ENCODE assay signal across 20 cellular contexts in the genomic region with DNA sequence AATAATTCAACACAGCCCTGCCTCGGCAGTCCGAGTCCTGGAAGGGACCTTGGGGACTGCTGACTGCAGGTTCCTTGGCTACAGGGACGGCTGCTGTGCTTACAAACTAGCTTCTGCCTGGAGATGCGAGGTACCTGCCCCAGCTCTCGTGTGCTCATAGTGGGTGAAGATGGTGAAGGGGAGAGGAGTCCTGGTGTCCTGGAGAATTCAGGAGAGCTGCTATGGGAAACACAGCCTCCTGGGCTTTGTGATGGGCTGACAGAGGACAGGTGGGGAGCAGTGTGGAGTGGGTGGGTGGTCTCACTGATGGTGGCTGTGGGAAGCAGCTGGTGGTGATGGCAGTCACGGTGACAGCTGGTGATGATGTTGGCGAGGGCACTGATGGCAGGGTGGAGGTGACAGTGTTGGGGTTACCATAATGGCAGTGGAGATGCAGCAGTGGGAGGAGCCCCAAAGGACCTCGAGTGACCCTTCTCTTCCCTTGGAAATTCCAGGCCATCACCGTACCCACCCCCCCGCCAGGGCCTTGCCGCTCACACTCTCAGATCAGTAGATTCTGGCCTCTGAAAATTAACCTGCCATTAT. TPM values are rescaled to one million over a fixed set of nuclear protein-coding genes. Genes with fewer than 3 reads are reported as not detected.
A peak's percentile ranks its signal among the peaks of the same experiment; 100 is the strongest.
DNase-seq lines count a peak whose midpoint lies in the region; ATAC-seq and TF ChIP-seq lines count a peak whose summit lies in the region.
"Had no signal": no experiment of that assay in that cellular context is flagged by ENCODE, and none has a peak within 500 bp of the region (broad histone marks: within the 10 kb centered on the region; RNA-seq: fewer than 3 reads in every experiment).

No MANE protein-coding gene starts in this region.

- H3K27me3 Mint-ChIP-seq in CD4-positive, CD25-positive, alpha-beta regulatory T cell, result peaks cover 5% of the 10 kb centered on the region
- H3K27me3 Mint-ChIP-seq in immature natural killer cell (ENCODE audit: low read depth in 3 of 3), result peaks cover 0 to 6% (median 2%) of the 10 kb centered on the region in 3 donors
- no peaks in the 10 kb centered on the region for H3K27me3 Mint-ChIP-seq in activated CD4-positive, alpha-beta T cell treated with anti-CD3 and anti-CD28 coated beads, Interleukin-2, amount 10 ng/mL, durations not matched to agents 7 days and 5 days

- DNase-seq in CD4-positive, CD25-positive, alpha-beta regulatory T cell, result no peak
- DNase-seq in SJCRH30 (peak; percentile 66 to 73), immature natural killer cell (no peak), retina (peak; percentile 56), glomerular visceral epithelial cell (ENCODE audit: extremely low spot score) (no peak), brain microvascular endothelial cell (no peak)
- no peak for DNase-seq in activated CD4-positive, alpha-beta T cell treated with anti-CD3 and anti-CD28 coated beads, Interleukin-2, amount 10 ng/mL, durations not matched to agents 7 days and 5 days
- DNase-seq: C1 segment of cervical spinal cord, GDM1, GM23248, HCEC 1CT, KBM-7, NCI-H187, NCI-H2107, NCI-H226, NCI-H524, NCI-H82, RPMI8226, SHP77 treated with DMSO at 0.1 percent for 48 hours had no signal

- TF ChIP-seq CTCF in brain microvascular endothelial cell (IDR thresholded peaks at IDR 0.05; ENCODE audit: low read depth, low read length, missing control alignments), result no peak

- H3K36me3 ChIP-seq in CD4-positive, CD25-positive, alpha-beta regulatory T cell (ENCODE audit: control insufficient read depth, insufficient read depth, low read length), result peaks cover 6% of the 10 kb centered on the region
- no peaks in the 10 kb centered on the region for H3K36me3 ChIP-seq in SJCRH30
- H3K36me3 ChIP-seq in brain microvascular endothelial cell (replicated peaks), result no peaks in the 10 kb centered on the region

- no peaks in the 10 kb centered on the region for H3K9me3 ChIP-seq in CD4-positive, CD25-positive, alpha-beta regulatory T cell (ENCODE audit: control insufficient read depth in 2 of 2, low read length in 2 of 2)
- no peaks in the 10 kb centered on the region for H3K9me3 ChIP-seq in SJCRH30 (replicated peaks)

- no peak overlapping the region for H3K4me3 ChIP-seq in CD4-positive, CD25-positive, alpha-beta regulatory T cell (ENCODE audit: low read depth, low read length)
- H3K4me3 ChIP-seq in SJCRH30 (no peak overlapping the region), brain microvascular endothelial cell (ENCODE audit: low read depth, low read length) (no peak overlapping the region)
- H3K4me3 ChIP-seq: GM23248 had no signal

- H3K4me1 Mint-ChIP-seq in CD4-positive, CD25-positive, alpha-beta regulatory T cell, result peaks cover under 1 to 5% (median 3%) of the 10 kb centered on the region in 4 donors
- H3K4me1 Mint-ChIP-seq in immature natural killer cell, result peaks cover 8 to 17% of the 10 kb centered on the region in 2 donors
- H3K4me1 Mint-ChIP-seq in activated CD4-positive, alpha-beta T cell treated with anti-CD3 and anti-CD28 coated beads, Interleukin-2, amount 10 ng/mL, durations not matched to agents 7 days and 5 days, result peaks cover under 1% of the 10 kb centered on the region

- H3K27ac Mint-ChIP-seq in CD4-positive, CD25-positive, alpha-beta regulatory T cell, result peak overlapping the region in 2 of 3 donors; percentile 58 to 59
- H3K27ac Mint-ChIP-seq in immature natural killer cell, result peak overlapping the region; percentile 32 to 95 (median 54)
- no peak overlapping the region for H3K27ac Mint-ChIP-seq in activated CD4-positive, alpha-beta T cell treated with anti-CD3 and anti-CD28 coated beads, Interleukin-2, amount 10 ng/mL, durations not matched to agents 7 days and 5 days

- peaks cover 57% of the 10 kb centered on the region for H3K36me3 Mint-ChIP-seq in CD4-positive, CD25-positive, alpha-beta regulatory T cell
- peaks cover 7 to 17% (median 14%) of the 10 kb centered on the region in 3 donors for H3K36me3 Mint-ChIP-seq in immature natural killer cell
- H3K36me3 Mint-ChIP-seq in activated CD4-positive, alpha-beta T cell treated with anti-CD3 and anti-CD28 coated beads, Interleukin-2, amount 10 ng/mL, durations not matched to agents 7 days and 5 days (ENCODE audit: low read depth), result peaks cover 25% of the 10 kb centered on the region

- in situ Hi-C loops in brain microvascular endothelial cell (cut with HindIII; ENCODE audit: low pct_ligation_motif_present, low sequenced_read_pairs), result no loop called here

- POLR2A ChIA-PET in activated CD4-positive, alpha-beta T cell treated with anti-CD3 and anti-CD28 coated beads, Interleukin-2, amount 10 ng/mL, durations not matched to agents 7 days and 5 days (lab: Charles Lee), result no interaction called here

- CTCF ChIA-PET in activated CD4-positive, alpha-beta T cell treated with anti-CD3 and anti-CD28 coated beads, Interleukin-2, amount 10 ng/mL, durations not matched to agents 7 days and 5 days (lab: Charles Lee), result interaction anchor here (0.7 to 2.3 kb wide), 2 partner anchors 17 to 277 kb away, joined by 3 to 7 read pairs; no protein-coding TSS in a partner anchor

- H3K9me3 Mint-ChIP-seq in CD4-positive, CD25-positive, alpha-beta regulatory T cell, result no peaks in the 10 kb centered on the region
- no peaks in the 10 kb centered on the region for H3K9me3 Mint-ChIP-seq in immature natural killer cell
- no peaks in the 10 kb centered on the region for H3K9me3 Mint-ChIP-seq in activated CD4-positive, alpha-beta T cell treated with anti-CD3 and anti-CD28 coated beads, Interleukin-2, amount 10 ng/mL, durations not matched to agents 7 days and 5 days

- H3K4me3 Mint-ChIP-seq in CD4-positive, CD25-positive, alpha-beta regulatory T cell, result no peak overlapping the region
- no peak overlapping the region for H3K4me3 Mint-ChIP-seq in immature natural killer cell
- no peak overlapping the region for H3K4me3 Mint-ChIP-seq in activated CD4-positive, alpha-beta T cell treated with anti-CD3 and anti-CD28 coated beads, Interleukin-2, amount 10 ng/mL, durations not matched to agents 7 days and 5 days

- no peaks in the 10 kb centered on the region for H3K4me1 ChIP-seq in CD4-positive, CD25-positive, alpha-beta regulatory T cell (ENCODE audit: control insufficient read depth, insufficient read depth, low read length, poor library complexity, severe bottlenecking)
- H3K4me1 ChIP-seq in SJCRH30, result peaks cover 18% of the 10 kb centered on the region

- H3K27me3 ChIP-seq in CD4-positive, CD25-positive, alpha-beta regulatory T cell (ENCODE audit: control insufficient read depth, insufficient read depth, low read length), result no peaks in the 10 kb centered on the region
- H3K27me3 ChIP-seq in SJCRH30 (no peaks in the 10 kb centered on the region), brain microvascular endothelial cell (replicated peaks) (no peaks in the 10 kb centered on the region)

- H3K27ac ChIP-seq in CD4-positive, CD25-positive, alpha-beta regulatory T cell (ENCODE audit: insufficient read depth, low read length, poor library complexity, severe bottlenecking), result no peak overlapping the region
- H3K27ac ChIP-seq in SJCRH30 (peak overlapping the region; percentile 75), brain microvascular endothelial cell (no peak overlapping the region)
- H3K27ac ChIP-seq: GM23248 had no signal

- no peak for ATAC-seq in CD4-positive, CD25-positive, alpha-beta regulatory T cell (ENCODE audit: low read depth in 2 of 2)
- ATAC-seq: SK-N-SH treated with all-trans-retinoic acid at 6 μM for 48 hours had no signal

RNA-seq across cellular contexts. Expression of a gene that starts 32.8 kb away (rescaled TPM):
- 6.1 TPM for total RNA-seq in CD4-positive, CD25-positive, alpha-beta regulatory T cell
- polyA plus RNA-seq in CD4-positive, CD25-positive, alpha-beta regulatory T cell, result 10 to 100 TPM; 19.8 to 50.0 (median 34.8) TPM
- 2.7 and 2.8 TPM in 2 replicates for total RNA-seq in SJCRH30 (2014; rRNA removed; shearing (Covaris generic))
- 10 to 100 TPM; 28.8 to 54.0 (median 33.3) TPM for polyA plus RNA-seq in immature natural killer cell
- total RNA-seq in activated CD4-positive, alpha-beta T cell treated with anti-CD3 and anti-CD28 coated beads, Interleukin-2, amount 10 ng/mL, durations not matched to agents 7 days and 5 days, result 10 to 100 TPM; 16.0 to 18.7 TPM

RNA-seq across cellular contexts. Expression of a gene that starts 42.2 kb away (rescaled TPM):
- 1.6 TPM for total RNA-seq in CD4-positive, CD25-positive, alpha-beta regulatory T cell
- 1 to 10 TPM; 2.7 to 5.8 (median 4.0) TPM for polyA plus RNA-seq in CD4-positive, CD25-positive, alpha-beta regulatory T cell
- total RNA-seq in SJCRH30 (2014; rRNA removed; shearing (Covaris generic)), result 15.1 and 15.7 TPM in 2 replicates
- polyA plus RNA-seq in immature natural killer cell, result 10 to 100 TPM in 2 of 3 donors, 1 to 10 TPM in 1; 5.2 to 11.1 (median 10.0) TPM
- 1 to 10 TPM; 4.3 to 5.2 TPM for total RNA-seq in activated CD4-positive, alpha-beta T cell treated with anti-CD3 and anti-CD28 coated beads, Interleukin-2, amount 10 ng/mL, durations not matched to agents 7 days and 5 days

Comparison
In these comparisons a context has a peak if more than half of its experiments do, and no peak if none do; other contexts are left out.
1. DNase-seq: peak in SJCRH30 (2 of 2) and retina (single experiment); none in CD4-positive, CD25-positive, alpha-beta regulatory T cell (0 of 3), immature natural killer cell (0 of 3), glomerular visceral epithelial cell (single experiment), brain microvascular endothelial cell (single experiment) and activated CD4-positive, alpha-beta T cell treated with anti-CD3 and anti-CD28 coated beads, Interleukin-2, amount 10 ng/mL, durations not matched to agents 7 days and 5 days (single experiment).